In genomic region chr1:33338495-33339211, GRCh38 we compare ENCODE assay signal across 8 cellular contexts. TPM values are rescaled to one million over a fixed set of nuclear protein-coding genes. Genes with fewer than 3 reads are reported as not detected.
DNase-seq lines count a peak whose midpoint lies in the region; ATAC-seq and TF ChIP-seq lines count a peak whose summit lies in the region.

No MANE protein-coding gene starts in this region.

- peaks cover 15% of the 10 kb centered on the region for H3K36me3 Mint-ChIP-seq in activated naive CD4-positive, alpha-beta T cell treated with anti-CD3 and anti-CD28 coated beads, Interleukin-2, amount 10 ng/mL, durations not matched to agents 7 days and 5 days

- no peak overlapping the region for H3K4me3 Mint-ChIP-seq in activated naive CD4-positive, alpha-beta T cell treated with anti-CD3 and anti-CD28 coated beads, Interleukin-2, amount 10 ng/mL, durations not matched to agents 7 days and 5 days

- intact Hi-C loops in body of pancreas (cut with DNase I) (no loop called here), spleen (cut with DNase I; ENCODE audit: low total_unique reads) (no loop called here)

- no peaks in the 10 kb centered on the region for H3K27me3 ChIP-seq in HUES64 (ENCODE audit: insufficient read depth, low read length)
- H3K27me3 ChIP-seq in body of pancreas: no peaks in the 10 kb centered on the region
- H3K27me3 ChIP-seq in iPS-18a (ENCODE audit: control insufficient read depth, insufficient read depth, low read length): peaks cover 33% of the 10 kb centered on the region
- H3K27me3 ChIP-seq in spleen (replicated peaks in 1 of 7): no peaks in the 10 kb centered on the region

- TF ChIP-seq CTCF in body of pancreas (IDR thresholded peaks at IDR 0.05) (peak in 1 of 7 experiments; percentile 5), spleen (IDR thresholded peaks at IDR 0.05 in 8 of 11, conservative IDR thresholded peaks at IDR 0.05 in 3 of 11) (peak in 1 of 11 experiments; percentile 7), GM20000 (IDR thresholded peaks at IDR 0.05; ENCODE audit: extremely low read depth, missing control alignments) (no peak)

- H3K9ac ChIP-seq in HUES64 (ENCODE audit: low read depth, low read length) (peak overlapping the region; percentile 41; the same call in 1 of the 2 replicates), iPS-18a (ENCODE audit: low read length) (peak overlapping the region; percentile 10)

- H3K4me1 ChIP-seq in HUES64 (ENCODE audit: insufficient read depth, low read length) (peaks cover 66% of the 10 kb centered on the region), body of pancreas (peaks cover 98% of the 10 kb centered on the region), iPS-18a (ENCODE audit: control insufficient read depth, low read depth, low read length) (peaks cover 63% of the 10 kb centered on the region), spleen (peaks cover 68 to 100% (median 95%) of the 10 kb centered on the region in 6 donors)

- H3K27ac ChIP-seq in HUES64 (ENCODE audit: low read depth, low read length): peak overlapping the region; percentile 56
- H3K27ac ChIP-seq in body of pancreas: peak overlapping the region; percentile 80 to 92 (median 87)
- H3K27ac ChIP-seq in iPS-18a (ENCODE audit: low read length): peak overlapping the region; percentile 26
- peak overlapping the region; percentile 67 to 99 (median 94) for H3K27ac ChIP-seq in spleen

- ATAC-seq in body of pancreas: peak; percentile 59

- peak in 2 of 3 donors; percentile 42 to 43 for TF ChIP-seq POLR2A in body of pancreas (IDR thresholded peaks at IDR 0.05)
- peak in 2 of 3 donors; percentile 21 to 51 for TF ChIP-seq POLR2A in spleen (IDR thresholded peaks at IDR 0.05)

- H3K27me3 Mint-ChIP-seq in activated naive CD4-positive, alpha-beta T cell treated with anti-CD3 and anti-CD28 coated beads, Interleukin-2, amount 10 ng/mL, durations not matched to agents 7 days and 5 days: no peaks in the 10 kb centered on the region

- H3K9me3 ChIP-seq in HUES64 (ENCODE audit: insufficient read depth, low read depth, low read length) (no peaks in the 10 kb centered on the region), body of pancreas (no peaks in the 10 kb centered on the region), iPS-18a (ENCODE audit: control insufficient read depth, low read depth, low read length) (no peaks in the 10 kb centered on the region), spleen (no peaks in the 10 kb centered on the region)

- H3K27ac Mint-ChIP-seq in activated naive CD4-positive, alpha-beta T cell treated with anti-CD3 and anti-CD28 coated beads, Interleukin-2, amount 10 ng/mL, durations not matched to agents 7 days and 5 days: no peak overlapping the region

- H3K4me3 ChIP-seq in HUES64 (ENCODE audit: low read length): no peak overlapping the region
- H3K4me3 ChIP-seq in body of pancreas: no peak overlapping the region
- H3K4me3 ChIP-seq in iPS-18a (ENCODE audit: low read length): peak overlapping the region; percentile 17
- H3K4me3 ChIP-seq in spleen: peak overlapping the region in 3 of 8 donors; percentile 1 to 52 (median 11)

- peaks cover 12% of the 10 kb centered on the region for H3K4me1 Mint-ChIP-seq in activated naive CD4-positive, alpha-beta T cell treated with anti-CD3 and anti-CD28 coated beads, Interleukin-2, amount 10 ng/mL, durations not matched to agents 7 days and 5 days

- no peaks in the 10 kb centered on the region for H3K9me3 Mint-ChIP-seq in activated naive CD4-positive, alpha-beta T cell treated with anti-CD3 and anti-CD28 coated beads, Interleukin-2, amount 10 ng/mL, durations not matched to agents 7 days and 5 days

- WGBS in HUES64: 45% methylated on average over 13 of the region's 13 CpGs
- 7 to 8% methylated on average over 11 to 13 of the region's 13 CpGs for WGBS in body of pancreas, 2 donors
- WGBS in spleen, 5 donors: 50 to 65% (median 57%) methylated on average over 13 of the region's 13 CpGs

- H3K36me3 ChIP-seq in HUES64 (ENCODE audit: insufficient read depth, low read length) (peaks cover 3% of the 10 kb centered on the region; the same call in 1 of the 2 replicates), body of pancreas (replicated peaks in 1 of 2; ENCODE audit: insufficient read depth in 1 of 2, low read depth in 2 of 2) (no peaks in the 10 kb centered on the region), iPS-18a (ENCODE audit: control insufficient read depth, low read depth, low read length) (peaks cover 3% of the 10 kb centered on the region), spleen (peaks cover 0 to 68% (median 9%) of the 10 kb centered on the region in 6 donors)

- DNase-seq in body of pancreas (peak; percentile 66 to 87 (median 73)), spleen (peak; percentile 80), DMS53 treated with DMSO at 0.1 percent for 48 hours (lab: John Stamatoyannopoulos, UW; ENCODE audit: unreplicated experiment) (no peak), GM20000 (ENCODE audit: low spot score) (no peak), middle frontal gyrus (ENCODE audit: extremely low spot score, low spot score) (no peak)
- DNase-seq in activated naive CD4-positive, alpha-beta T cell treated with anti-CD3 and anti-CD28 coated beads, Interleukin-2, amount 10 ng/mL, durations not matched to agents 7 days and 5 days: no peak

- CTCF ChIA-PET in activated naive CD4-positive, alpha-beta T cell treated with anti-CD3 and anti-CD28 coated beads, Interleukin-2, amount 10 ng/mL, durations not matched to agents 7 days and 5 days (lab: Charles Lee): interaction anchor here (0.9 kb wide), 1 partner anchor 41 kb away, joined by 4 read pairs; no protein-coding TSS in a partner anchor

RNA-seq across cellular contexts. Expression of gene A3GALT2, which starts 17.8 kb away (rescaled TPM):
- not detected for polyA plus RNA-seq in HUES64 (2013, experiment 1 of 2)
- not detected for polyA plus RNA-seq in HUES64 (2013, experiment 2 of 2)
- total RNA-seq in body of pancreas: not detected
- total RNA-seq in spleen: 1 to 10 TPM in 1 of 7 donors, under 1 TPM in 1, not detected in 5; 0.47 to 1.6 TPM
- polyA plus RNA-seq in spleen: under 1 TPM in 1 of 3 donors, not detected in 2; 0.10 TPM

Comparison
In these comparisons a context has a peak if more than half of its experiments do, and no peak if none do; other contexts are left out.
1. H3K27ac ChIP-seq: peak in every context shown above with its lines; median percentile 94 in spleen; 87 in body of pancreas; 56 in HUES64; 26 in iPS-18a.
2. DNase-seq: peak in body of pancreas (4 of 4) and spleen (single experiment); none in DMS53 treated with DMSO at 0.1 percent for 48 hours (single experiment), activated naive CD4-positive, alpha-beta T cell treated with anti-CD3 and anti-CD28 coated beads, Interleukin-2, amount 10 ng/mL, durations not matched to agents 7 days and 5 days (single experiment), GM20000 (single experiment) and middle frontal gyrus (single experiment).